ENCODE assay signal across 8 cellular contexts in genomic region chr16:85369741-85370528, GRCh38.
DNase-seq lines count a peak whose midpoint lies in the region; ATAC-seq, FAIRE-seq and TF ChIP-seq lines count a peak whose summit lies in the region.

No MANE protein-coding gene starts in this region.

- POLR2A ChIA-PET in AG04450 (lab: Yijun Ruan, JAX): no interaction called here

- H3K27ac ChIP-seq in AG04450 (ENCODE audit: low read depth, low read length) (no peak overlapping the region), kidney (ENCODE audit: low read depth in 2 of 2, low read length in 2 of 2) (no peak overlapping the region)

- H3K36me3 Mint-ChIP-seq in T-helper 17 cell (ENCODE audit: low read depth): no peaks in the 10 kb centered on the region

- intact Hi-C loops in kidney (cut with DNase I): no loop called here

- H3K9me3 ChIP-seq in AG04450 (ENCODE audit: control insufficient read depth, insufficient read depth, low read length) (no peaks in the 10 kb centered on the region; the same call in 1 of the 2 replicates), T-helper 17 cell (ENCODE audit: control insufficient read depth, low read length, poor library complexity, severe bottlenecking) (no peaks in the 10 kb centered on the region), kidney (ENCODE audit: control insufficient read depth in 1 of 2, low read length in 2 of 2) (no peaks in the 10 kb centered on the region)

- H3K27ac Mint-ChIP-seq in T-helper 17 cell: no peak overlapping the region

- CTCF ChIA-PET in AG04450 (lab: Charles Lee): interaction anchor here (0.8 to 2.0 kb wide), 10 partner anchors 9 to 347 kb away, joined by 3 to 4 read pairs (median 3); no protein-coding TSS in a partner anchor

- TF ChIP-seq CTCF in AG04450 (IDR thresholded peaks at IDR 0.05; ENCODE audit: low read depth, low read length): peak; percentile 81
- peak; percentile 94 for TF ChIP-seq CTCF in astrocyte of the spinal cord (IDR thresholded peaks at IDR 0.05; ENCODE audit: low read depth, low read length)
- TF ChIP-seq CTCF in kidney (IDR thresholded peaks at IDR 0.05; ENCODE audit: borderline replicate concordance, extremely low read depth, insufficient read depth): peak; percentile 51

- in situ Hi-C loops in astrocyte of the spinal cord (cut with HindIII; ENCODE audit: low sequenced_read_pairs): no loop called here

- no peaks in the 10 kb centered on the region for H3K36me3 ChIP-seq in kidney (ENCODE audit: control insufficient read depth in 1 of 2, insufficient read depth in 2 of 2, low read length in 2 of 2)

- H3K4me3 Mint-ChIP-seq in T-helper 17 cell: no peak overlapping the region

- no peak for FAIRE-seq in kidney (lab: Jason Lieb, UNC)

- H3K27me3 ChIP-seq in AG04450 (ENCODE audit: control insufficient read depth, insufficient read depth, low read length): no peaks in the 10 kb centered on the region

- DNase-seq in AG04450 (ENCODE audit: low read depth, low spot score) (no peak), GM19238 (ENCODE audit: insufficient read length, low spot score) (peak; percentile 68), T-helper 17 cell (peak in 2 of 3 donors; percentile 18 to 35), astrocyte of the spinal cord (ENCODE audit: low read depth, low spot score) (no peak), kidney (peak; percentile 77)
- peak; percentile 51 for DNase-seq in stimulated activated CD4-positive, alpha-beta T cell treated with anti-CD3 and anti-CD28 coated beads, Interleukin-4, amount 100 ng/mL, for 24 hours

- no peak overlapping the region for H3K9ac ChIP-seq in kidney (ENCODE audit: low read length in 2 of 2)

- H3K4me3 ChIP-seq in AG04450 (ENCODE audit: low read depth, low read length) (no peak overlapping the region), astrocyte of the spinal cord (ENCODE audit: low read depth, low read length) (no peak overlapping the region), kidney (ENCODE audit: low read length in 2 of 2) (no peak overlapping the region)

- peaks cover 0 to 17% of the 10 kb centered on the region in 2 donors for H3K4me1 ChIP-seq in kidney (ENCODE audit: control insufficient read depth in 1 of 2, insufficient read depth in 1 of 2, low read depth in 1 of 2, low read length in 2 of 2)

- H3K4me1 Mint-ChIP-seq in T-helper 17 cell: peaks cover 3% of the 10 kb centered on the region

- ATAC-seq in T-helper 17 cell (peak; percentile 49), GM18858 (IDR thresholded peaks at IDR 0.05; ENCODE audit: unreplicated experiment) (no peak), HG03460 (IDR thresholded peaks at IDR 0.05; ENCODE audit: unreplicated experiment) (no peak)

- H3K27me3 Mint-ChIP-seq in T-helper 17 cell: peaks cover 25% of the 10 kb centered on the region

Comparison
In these comparisons a context has a peak if more than half of its experiments do, and no peak if none do; other contexts are left out.
1. DNase-seq: peak in GM19238 (single experiment), T-helper 17 cell (2 of 3), kidney (single experiment) and stimulated activated CD4-positive, alpha-beta T cell treated with anti-CD3 and anti-CD28 coated beads, Interleukin-4, amount 100 ng/mL, for 24 hours (single experiment); none in AG04450 (single experiment) and astrocyte of the spinal cord (single experiment).
2. Peak in every context shown above with its lines, with median percentiles within 50 percentile points of each other: CTCF ChIP-seq.